In genomic region chr12:50537538-50537919, GRCh38 we compare ENCODE assay signal across 10 cellular contexts. TPM values are rescaled to one million over a fixed set of nuclear protein-coding genes. Genes with fewer than 3 reads are reported as not detected.
DNase-seq lines count a peak whose midpoint lies in the region; ATAC-seq and TF ChIP-seq lines count a peak whose summit lies in the region.
"Had no signal": no experiment of that assay in that cellular context is flagged by ENCODE, and none has a peak within 500 bp of the region (broad histone marks: within the 10 kb centered on the region; RNA-seq: fewer than 3 reads in every experiment).

No MANE protein-coding gene starts in this region.

- no peaks in the 10 kb centered on the region for H3K9me3 Mint-ChIP-seq in activated CD8-positive, alpha-beta T cell treated with anti-CD3 and anti-CD28 coated beads for 36 hours
- no peaks in the 10 kb centered on the region for H3K9me3 Mint-ChIP-seq in activated CD8-positive, alpha-beta T cell treated with anti-CD3 and anti-CD28 coated beads, Interleukin-2, amount 10 ng/mL, durations not matched to agents 7 days and 5 days (ENCODE audit: insufficient read depth)
- H3K9me3 Mint-ChIP-seq in stimulated activated naive B cell treated with anti-CD40 and anti-IgM and Interleukin-4, amounts not matched to agents 10 μg/mL and 1 μg/mL and 100 μg/mL, for 72 hours = no peaks in the 10 kb centered on the region

- H3K4me3 ChIP-seq in epithelial cell of esophagus (ENCODE audit: low read length) = no peak overlapping the region
- H3K4me3 ChIP-seq: thoracic aorta had no signal

- peak overlapping the region; percentile 25 for H3K27ac Mint-ChIP-seq in activated CD8-positive, alpha-beta T cell treated with anti-CD3 and anti-CD28 coated beads for 36 hours
- H3K27ac Mint-ChIP-seq in activated CD8-positive, alpha-beta T cell treated with anti-CD3 and anti-CD28 coated beads, Interleukin-2, amount 10 ng/mL, durations not matched to agents 7 days and 5 days = no peak overlapping the region
- peak overlapping the region; percentile 43 for H3K27ac Mint-ChIP-seq in stimulated activated naive B cell treated with anti-CD40 and anti-IgM and Interleukin-4, amounts not matched to agents 10 μg/mL and 1 μg/mL and 100 μg/mL, for 72 hours

- H3K27me3 Mint-ChIP-seq in activated CD8-positive, alpha-beta T cell treated with anti-CD3 and anti-CD28 coated beads for 36 hours = no peaks in the 10 kb centered on the region
- H3K27me3 Mint-ChIP-seq in activated CD8-positive, alpha-beta T cell treated with anti-CD3 and anti-CD28 coated beads, Interleukin-2, amount 10 ng/mL, durations not matched to agents 7 days and 5 days (ENCODE audit: low read depth) = no peaks in the 10 kb centered on the region
- H3K27me3 Mint-ChIP-seq in stimulated activated naive B cell treated with anti-CD40 and anti-IgM and Interleukin-4, amounts not matched to agents 10 μg/mL and 1 μg/mL and 100 μg/mL, for 72 hours = no peaks in the 10 kb centered on the region

- CTCF ChIA-PET in activated CD8-positive, alpha-beta T cell treated with anti-CD3 and anti-CD28 coated beads for 36 hours (lab: Charles Lee) = interaction anchor here (1.0 to 1.3 kb wide), 4 partner anchors 13 to 103 kb away, joined by 3 to 4 read pairs (median 4); no protein-coding TSS in a partner anchor
- CTCF ChIA-PET in activated CD8-positive, alpha-beta T cell treated with anti-CD3 and anti-CD28 coated beads, Interleukin-2, amount 10 ng/mL, durations not matched to agents 7 days and 5 days (lab: Charles Lee) = interaction anchor here (0.6 to 3.0 kb wide), 7 partner anchors 10 to 117 kb away, joined by 3 to 9 read pairs (median 4); no protein-coding TSS in a partner anchor
- CTCF ChIA-PET in RWPE1 (lab: Yijun Ruan, JAX) = interaction anchor here (0.5 to 0.6 kb wide), 2 partner anchors 28 to 30 kb away, joined by 3 to 4 read pairs; no protein-coding TSS in a partner anchor

- no peak overlapping the region for H3K4me3 Mint-ChIP-seq in activated CD8-positive, alpha-beta T cell treated with anti-CD3 and anti-CD28 coated beads for 36 hours
- H3K4me3 Mint-ChIP-seq in activated CD8-positive, alpha-beta T cell treated with anti-CD3 and anti-CD28 coated beads, Interleukin-2, amount 10 ng/mL, durations not matched to agents 7 days and 5 days = no peak overlapping the region
- H3K4me3 Mint-ChIP-seq in stimulated activated naive B cell treated with anti-CD40 and anti-IgM and Interleukin-4, amounts not matched to agents 10 μg/mL and 1 μg/mL and 100 μg/mL, for 72 hours = peak overlapping the region in 1 of 2 donors; percentile 0

- ATAC-seq in activated CD8-positive, alpha-beta T cell treated with anti-CD3 and anti-CD28 coated beads for 36 hours = peak; percentile 11
- no peak for ATAC-seq in activated CD8-positive, alpha-beta T cell treated with anti-CD3 and anti-CD28 coated beads, Interleukin-2, amount 10 ng/mL, durations not matched to agents 7 days and 5 days
- ATAC-seq in stimulated activated naive B cell treated with anti-CD40 and anti-IgM and Interleukin-4, amounts not matched to agents 10 μg/mL and 1 μg/mL and 100 μg/mL, for 72 hours (replicated peaks) = no peak

- H3K27ac ChIP-seq in RWPE1 = no peak overlapping the region
- H3K27ac ChIP-seq: thoracic aorta had no signal

- TF ChIP-seq CTCF in activated CD8-positive, alpha-beta T cell treated with anti-CD3 and anti-CD28 coated beads for 36 hours (IDR thresholded peaks at IDR 0.05) = no peak
- TF ChIP-seq CTCF in RWPE1 (conservative IDR thresholded peaks at IDR 0.05; ENCODE audit: low read depth) = no peak
- no peak for TF ChIP-seq CTCF in epithelial cell of esophagus (IDR thresholded peaks at IDR 0.05; ENCODE audit: insufficient read depth, low read depth, low read length, missing control alignments)

- POLR2A ChIA-PET in activated CD8-positive, alpha-beta T cell treated with anti-CD3 and anti-CD28 coated beads for 36 hours (lab: Charles Lee) = interaction anchor here (1.5 to 2.0 kb wide), 2 partner anchors 24 to 29 kb away, joined by 7 read pairs; no protein-coding TSS in a partner anchor
- POLR2A ChIA-PET in activated CD8-positive, alpha-beta T cell treated with anti-CD3 and anti-CD28 coated beads, Interleukin-2, amount 10 ng/mL, durations not matched to agents 7 days and 5 days (lab: Charles Lee) = interaction anchor here (0.5 to 0.9 kb wide), 2 partner anchors 27 to 32 kb away, joined by 3 read pairs; partner anchors contain the start of gene DIP2B
- POLR2A ChIA-PET in RWPE1 (lab: Yijun Ruan, JAX; ENCODE audit: low non-redundant PET) = no interaction called here

- H3K36me3 Mint-ChIP-seq in activated CD8-positive, alpha-beta T cell treated with anti-CD3 and anti-CD28 coated beads for 36 hours (ENCODE audit: low read depth) = peaks cover 9% of the 10 kb centered on the region
- peaks cover 8% of the 10 kb centered on the region for H3K36me3 Mint-ChIP-seq in activated CD8-positive, alpha-beta T cell treated with anti-CD3 and anti-CD28 coated beads, Interleukin-2, amount 10 ng/mL, durations not matched to agents 7 days and 5 days (ENCODE audit: low read depth)
- peaks cover 1 to 12% of the 10 kb centered on the region in 2 donors for H3K36me3 Mint-ChIP-seq in stimulated activated naive B cell treated with anti-CD40 and anti-IgM and Interleukin-4, amounts not matched to agents 10 μg/mL and 1 μg/mL and 100 μg/mL, for 72 hours

- no peak for DNase-seq in activated CD8-positive, alpha-beta T cell treated with anti-CD3 and anti-CD28 coated beads for 36 hours
- no peak for DNase-seq in activated CD8-positive, alpha-beta T cell treated with anti-CD3 and anti-CD28 coated beads, Interleukin-2, amount 10 ng/mL, durations not matched to agents 7 days and 5 days
- DNase-seq in RWPE1 (ENCODE audit: low spot score) (peak; percentile 81), epithelial cell of esophagus (ENCODE audit: low read depth) (peak; percentile 92), T-helper 9 cell (no peak), HT-29 (ENCODE audit: low spot score) (no peak), NCI-H1417 (lab: John Stamatoyannopoulos, UW) (no peak)
- no peak for DNase-seq in stimulated activated naive B cell treated with anti-CD40 and anti-IgM and Interleukin-4, amounts not matched to agents 10 μg/mL and 1 μg/mL and 100 μg/mL, for 72 hours
- DNase-seq: hippocampal formation had no signal

- peaks cover 39% of the 10 kb centered on the region for H3K4me1 Mint-ChIP-seq in activated CD8-positive, alpha-beta T cell treated with anti-CD3 and anti-CD28 coated beads for 36 hours (ENCODE audit: low read depth)
- H3K4me1 Mint-ChIP-seq in activated CD8-positive, alpha-beta T cell treated with anti-CD3 and anti-CD28 coated beads, Interleukin-2, amount 10 ng/mL, durations not matched to agents 7 days and 5 days (ENCODE audit: low read depth) = peaks cover 20% of the 10 kb centered on the region
- peaks cover 24 to 45% of the 10 kb centered on the region in 2 donors for H3K4me1 Mint-ChIP-seq in stimulated activated naive B cell treated with anti-CD40 and anti-IgM and Interleukin-4, amounts not matched to agents 10 μg/mL and 1 μg/mL and 100 μg/mL, for 72 hours

- intact Hi-C loops in activated CD8-positive, alpha-beta T cell treated with anti-CD3 and anti-CD28 coated beads for 36 hours (cut with micrococcal nuclease) = no loop called here

RNA-seq across cellular contexts. Expression of gene DIP2B, which starts 32.7 kb away (rescaled TPM):
- 10 to 100 TPM; 21.2 to 23.7 TPM for total RNA-seq in activated CD8-positive, alpha-beta T cell treated with anti-CD3 and anti-CD28 coated beads for 36 hours
- 10 to 100 TPM; 18.8 to 21.8 TPM for total RNA-seq in activated CD8-positive, alpha-beta T cell treated with anti-CD3 and anti-CD28 coated beads, Interleukin-2, amount 10 ng/mL, durations not matched to agents 7 days and 5 days
- 18.3 and 21.4 TPM in 2 replicates for total RNA-seq in HT-29 (2014; rRNA removed; shearing (Covaris generic))

Comparison
In these comparisons a context has a peak if more than half of its experiments do, and no peak if none do; other contexts are left out.
1. DNase-seq: peak in RWPE1 (single experiment) and epithelial cell of esophagus (single experiment); none in activated CD8-positive, alpha-beta T cell treated with anti-CD3 and anti-CD28 coated beads for 36 hours (single experiment), activated CD8-positive, alpha-beta T cell treated with anti-CD3 and anti-CD28 coated beads, Interleukin-2, amount 10 ng/mL, durations not matched to agents 7 days and 5 days (single experiment), stimulated activated naive B cell treated with anti-CD40 and anti-IgM and Interleukin-4, amounts not matched to agents 10 μg/mL and 1 μg/mL and 100 μg/mL, for 72 hours (single experiment), T-helper 9 cell (single experiment), HT-29 (single experiment) and NCI-H1417 (0 of 3).